15 cellular contexts compared by ENCODE assay signal in the genomic region with DNA sequence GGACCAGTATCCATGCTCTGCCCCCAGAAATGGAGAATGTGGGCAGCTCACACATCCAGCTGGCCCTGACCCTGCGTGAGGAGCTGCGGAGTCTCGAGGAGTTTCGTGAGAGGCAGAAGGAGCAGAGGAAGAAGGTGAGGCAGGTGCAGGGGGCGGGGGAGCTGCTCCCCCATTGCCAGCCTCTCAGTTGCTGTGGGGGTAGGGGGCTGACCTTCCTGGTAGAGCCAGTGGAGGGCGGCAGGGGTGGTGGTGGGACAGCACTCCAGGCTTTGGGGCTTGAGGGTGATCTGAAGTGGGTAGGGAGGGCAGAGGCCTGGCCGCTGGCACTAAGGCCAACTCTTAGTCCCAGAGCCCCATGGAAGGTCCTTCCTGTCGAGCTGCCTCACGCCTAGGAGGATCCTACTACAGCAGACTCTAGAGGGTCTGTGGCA. TPM values are rescaled to one million over a fixed set of nuclear protein-coding genes. Genes with fewer than 3 reads are reported as not detected.
DNase-seq lines count a peak whose midpoint lies in the region; ATAC-seq, FAIRE-seq and TF ChIP-seq lines count a peak whose summit lies in the region.
"Had no signal": no experiment of that assay in that cellular context is flagged by ENCODE, and none has a peak within 500 bp of the region (broad histone marks: within the 10 kb centered on the region; RNA-seq: fewer than 3 reads in every experiment).

No MANE protein-coding gene starts in this region.

- H3K9me3 ChIP-seq in heart left ventricle: no peaks in the 10 kb centered on the region
- H3K9me3 ChIP-seq in kidney (ENCODE audit: control insufficient read depth in 1 of 2, low read length in 2 of 2): no peaks in the 10 kb centered on the region
- H3K9me3 ChIP-seq: tibial artery had no signal

- no peak overlapping the region for H3K4me3 Mint-ChIP-seq in stimulated activated memory B cell treated with anti-CD40 and anti-IgM and Interleukin-4, amounts not matched to agents 10 μg/mL and 1 μg/mL and 100 μg/mL, for 72 hours

- TF ChIP-seq POLR2A in heart left ventricle (IDR thresholded peaks at IDR 0.05): no peak

- peaks cover 16% of the 10 kb centered on the region for H3K36me3 Mint-ChIP-seq in stimulated activated memory B cell treated with anti-CD40 and anti-IgM and Interleukin-4, amounts not matched to agents 10 μg/mL and 1 μg/mL and 100 μg/mL, for 72 hours

- peaks cover 0 to 35% (median 19%) of the 10 kb centered on the region in 12 donors for H3K4me1 ChIP-seq in heart left ventricle
- H3K4me1 ChIP-seq in kidney (ENCODE audit: control insufficient read depth in 1 of 2, insufficient read depth in 1 of 2, low read depth in 1 of 2, low read length in 2 of 2): peaks cover 0 to 5% of the 10 kb centered on the region in 2 donors
- H3K4me1 ChIP-seq: parathyroid adenoma had no signal

- DNase-seq in activated naive CD4-positive, alpha-beta T cell treated with Interleukin-2 at 50 U/mL for 16 hours: peak; percentile 0
- DNase-seq in activated naive CD4-positive, alpha-beta T cell (lab: John Stamatoyannopoulos, UW): no peak
- peak; percentile 13 for DNase-seq in activated CD8-positive, alpha-beta memory T cell treated with anti-CD3 and anti-CD28 coated beads, Interleukin-2, amount 50 U/mL, for 4 hours
- peak in 4 of 5 donors; percentile 2 to 37 (median 18) for DNase-seq in heart left ventricle
- DNase-seq in NCI-H748 (lab: John Stamatoyannopoulos, UW; ENCODE audit: unreplicated experiment): no peak
- DNase-seq in kidney: no peak
- no peak for DNase-seq in germinal center (ENCODE audit: low spot score)
- DNase-seq: activated gamma-delta T cell treated with Interleukin-2 at 50 U/mL for 16 hours, dermis blood vessel endothelial cell, NCI-H2029 had no signal

- H3K9ac ChIP-seq in kidney (ENCODE audit: low read length in 2 of 2): no peak overlapping the region
- H3K9ac ChIP-seq: parathyroid adenoma had no signal

- peak overlapping the region; percentile 30 for H3K27ac Mint-ChIP-seq in stimulated activated memory B cell treated with anti-CD40 and anti-IgM and Interleukin-4, amounts not matched to agents 10 μg/mL and 1 μg/mL and 100 μg/mL, for 72 hours

- H3K27ac ChIP-seq in heart left ventricle (no peak overlapping the region), kidney (ENCODE audit: low read depth in 2 of 2, low read length in 2 of 2) (no peak overlapping the region)
- H3K27ac ChIP-seq: parathyroid adenoma, tibial artery had no signal

- H3K36me3 ChIP-seq in heart left ventricle (peaks cover 0 to 28% (median 0%) of the 10 kb centered on the region in 9 donors), kidney (ENCODE audit: control insufficient read depth in 1 of 2, insufficient read depth in 2 of 2, low read length in 2 of 2) (no peaks in the 10 kb centered on the region)
- H3K36me3 ChIP-seq: tibial artery had no signal

- H3K9me3 Mint-ChIP-seq in stimulated activated memory B cell treated with anti-CD40 and anti-IgM and Interleukin-4, amounts not matched to agents 10 μg/mL and 1 μg/mL and 100 μg/mL, for 72 hours: no peaks in the 10 kb centered on the region

- no peak for FAIRE-seq in kidney (lab: Jason Lieb, UNC)
- FAIRE-seq: frontal cortex had no signal

- peaks cover 54% of the 10 kb centered on the region for H3K4me1 Mint-ChIP-seq in stimulated activated memory B cell treated with anti-CD40 and anti-IgM and Interleukin-4, amounts not matched to agents 10 μg/mL and 1 μg/mL and 100 μg/mL, for 72 hours

- TF ChIP-seq CTCF in heart left ventricle (IDR thresholded peaks at IDR 0.05) (no peak), kidney (IDR thresholded peaks at IDR 0.05; ENCODE audit: borderline replicate concordance, extremely low read depth, insufficient read depth) (no peak)

- intact Hi-C loops in heart left ventricle (cut with DNase I): loop anchor here in 5 of 10 donors (10.0 kb wide), 1 partner anchor 519 kb away; no protein-coding TSS in a partner anchor
- intact Hi-C loops in kidney (cut with DNase I): no loop called here

- H3K4me3 ChIP-seq in heart left ventricle (no peak overlapping the region), kidney (ENCODE audit: low read length in 2 of 2) (no peak overlapping the region)
- H3K4me3 ChIP-seq: tibial artery had no signal

- H3K27me3 Mint-ChIP-seq in stimulated activated memory B cell treated with anti-CD40 and anti-IgM and Interleukin-4, amounts not matched to agents 10 μg/mL and 1 μg/mL and 100 μg/mL, for 72 hours: no peaks in the 10 kb centered on the region

- ATAC-seq in heart left ventricle: no peak
- no peak for ATAC-seq in stimulated activated memory B cell treated with anti-CD40 and anti-IgM and Interleukin-4, amounts not matched to agents 10 μg/mL and 1 μg/mL and 100 μg/mL, for 72 hours

- H3K27me3 ChIP-seq in heart left ventricle: peaks cover 0 to 7% (median 0%) of the 10 kb centered on the region in 9 donors

- 92 to 96% (median 94%) methylated on average over 9 of the region's 9 CpGs for WGBS in heart left ventricle, 4 donors

RNA-seq across cellular contexts. Expression of gene PSTPIP1, which starts 30.6 kb away (rescaled TPM):
- total RNA-seq in heart left ventricle (10 to 100 TPM in 2 of 9 donors, 1 to 10 TPM in 7; 1.3 to 17.2 (median 2.9) TPM), kidney (22.1 TPM)
- polyA plus RNA-seq in heart left ventricle (1 to 10 TPM; 2.9 to 3.2 TPM), kidney (ENCODE audit: insufficient read depth, low read depth, low replicate concordance) (2.2 TPM)
- total RNA-seq: LHCN-M2 had no signal

RNA-seq across cellular contexts. Expression of gene TSPAN3, which starts 45.4 kb away (rescaled TPM):
- total RNA-seq in heart left ventricle (100 to 1,000 TPM in 8 of 9 donors, 10 to 100 TPM in 1; 90.4 to 218 (median 133) TPM), kidney (245 TPM)
- polyA plus RNA-seq in heart left ventricle (100 to 1,000 TPM in 1 of 2 donors, 10 to 100 TPM in 1; 58.1 to 247 TPM), kidney (ENCODE audit: insufficient read depth, low read depth, low replicate concordance) (273 TPM)

Comparison
In these comparisons a context has a peak if more than half of its experiments do, and no peak if none do; other contexts are left out.
1. DNase-seq: peak in activated naive CD4-positive, alpha-beta T cell treated with Interleukin-2 at 50 U/mL for 16 hours (single experiment), activated CD8-positive, alpha-beta memory T cell treated with anti-CD3 and anti-CD28 coated beads, Interleukin-2, amount 50 U/mL, for 4 hours (single experiment) and heart left ventricle (4 of 5); none in activated naive CD4-positive, alpha-beta T cell (0 of 4), NCI-H748 (single experiment), kidney (single experiment) and germinal center (single experiment).